ENCODE assay signal across 1 cellular context in genomic region chr6:111604259-111605099, GRCh38.
TF ChIP-seq lines count a peak whose summit lies in the region.

No MANE protein-coding gene starts in this region.

TF ChIP-seq in GM23338, 12 proteins besides CTCF, POLR2A, EP300 and RAD21 (continued from another document):
- no peak for TF ChIP-seq POLR2AphosphoS5 (IDR thresholded peaks at IDR 0.05; ENCODE audit: low read depth)
- TF ChIP-seq ZNF331 (CRISPR knock-in tag; IDR thresholded peaks at IDR 0.05; ENCODE audit: low read depth) = no peak
- no peak for TF ChIP-seq STAT1 (IDR thresholded peaks at IDR 0.05; ENCODE audit: unreplicated experiment)
- no peak for TF ChIP-seq ZNF114 (CRISPR knock-in tag; IDR thresholded peaks at IDR 0.05)
- no peak for TF ChIP-seq REST (IDR thresholded peaks at IDR 0.05; ENCODE audit: unreplicated experiment)
- no peak for TF ChIP-seq JUNB (IDR thresholded peaks at IDR 0.05; ENCODE audit: unreplicated experiment)
- no peak for TF ChIP-seq CREB1 (CRISPR knock-in tag; IDR thresholded peaks at IDR 0.05; ENCODE audit: low read depth)
